11 cellular contexts compared by ENCODE assay signal in the genomic region with DNA sequence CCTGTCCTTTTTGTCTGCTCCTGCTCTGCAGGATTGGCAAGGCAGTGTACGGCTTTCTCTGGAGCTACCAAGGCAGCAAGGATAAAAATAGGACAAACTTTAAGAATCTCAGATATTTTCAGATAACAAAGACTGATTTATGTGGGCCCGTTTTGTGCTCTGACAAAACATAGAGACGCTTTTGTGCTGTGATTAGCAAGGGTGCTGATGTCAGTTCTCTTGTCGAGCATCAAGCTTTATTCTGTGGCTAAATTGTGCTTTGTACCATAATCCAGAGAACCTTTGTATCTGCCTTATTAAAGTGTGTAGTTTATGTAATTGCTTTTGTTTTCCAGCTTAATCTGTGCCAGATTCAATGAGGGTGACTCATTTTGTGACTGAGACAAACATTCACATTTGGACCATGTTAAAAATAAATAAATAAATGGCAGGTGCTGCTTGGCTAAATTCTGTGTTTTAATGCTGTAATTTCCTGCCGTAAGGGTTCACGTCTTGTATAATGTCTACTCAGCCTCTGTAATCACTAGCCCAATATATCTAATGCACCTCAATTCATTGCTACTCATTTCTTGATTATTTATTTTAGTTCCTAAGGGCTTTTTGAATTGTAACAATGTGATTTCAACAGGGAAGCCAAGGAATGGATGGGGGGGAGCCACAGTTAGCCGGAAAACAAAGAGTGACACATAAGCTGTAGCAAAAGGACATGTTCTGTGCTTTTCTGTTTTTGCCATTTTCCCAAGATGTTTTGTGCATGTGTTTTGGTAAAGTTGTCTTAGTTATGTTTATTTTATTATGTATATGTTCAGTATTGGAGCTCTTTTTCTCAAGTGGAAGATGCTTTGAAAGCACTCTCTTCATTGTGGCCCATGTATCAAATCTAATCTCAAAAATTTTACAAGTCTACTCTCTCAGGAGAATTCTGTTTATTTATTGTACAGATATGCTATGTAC.
A peak's percentile ranks its signal among the peaks of the same experiment; 100 is the strongest.
DNase-seq lines count a peak whose midpoint lies in the region; ATAC-seq and TF ChIP-seq lines count a peak whose summit lies in the region.
"Had no signal": no experiment of that assay in that cellular context is flagged by ENCODE, and none has a peak within 500 bp of the region (broad histone marks: within the 10 kb centered on the region; RNA-seq: fewer than 3 reads in every experiment).

No MANE protein-coding gene starts in this region.

- H3K79me1 ChIP-seq in mesendoderm (ENCODE audit: low read length) = peaks cover 3% of the 10 kb centered on the region

- H3K9me3 ChIP-seq in left lung (no peaks in the 10 kb centered on the region), suprapubic skin (no peaks in the 10 kb centered on the region)

- DNase-seq in NAMALWA (ENCODE audit: low spot score) = peak; percentile 81
- DNase-seq in cerebellar cortex (ENCODE audit: low spot score) = peak; percentile 6
- DNase-seq in left lung = no peak
- no peak for DNase-seq in suprapubic skin (ENCODE audit: low spot score in 2 of 2)
- no peak for DNase-seq in activated T-cell treated with anti-CD3 and anti-CD28 coated beads, Interleukin-2, amount 50 U/mL, for 4 hours
- no peak for DNase-seq in DMS79 (lab: John Stamatoyannopoulos, UW)
- DNase-seq in mesendoderm = no peak
- no peak for DNase-seq in NCI-H2227 (lab: John Stamatoyannopoulos, UW; ENCODE audit: unreplicated experiment)
- DNase-seq: activated CD4-positive, alpha-beta T cell treated with anti-CD3 and anti-CD28 coated beads, Interleukin-2, amount 50 U/mL, for 1 hour had no signal

- no peak overlapping the region for H3K56ac ChIP-seq in mesendoderm (ENCODE audit: low read length)

- no peak overlapping the region for H3K18ac ChIP-seq in mesendoderm (ENCODE audit: low read length)

- H3K27me3 Mint-ChIP-seq in activated T-cell treated with anti-CD3 and anti-CD28 coated beads, Interleukin-2, amount 50 U/mL, for 4 hours (ENCODE audit: low read depth) = peaks cover 13% of the 10 kb centered on the region
- H3K27me3 Mint-ChIP-seq: dendritic cell treated with granulocyte-macrophage colony-stimulating factor and Interleukin-4, amounts not matched to agents 40 ng/mL and 50 ng/mL, for 4 days had no signal

- no peak overlapping the region for H3K4me3 Mint-ChIP-seq in activated T-cell treated with anti-CD3 and anti-CD28 coated beads, Interleukin-2, amount 50 U/mL, for 4 hours
- H3K4me3 Mint-ChIP-seq: dendritic cell treated with granulocyte-macrophage colony-stimulating factor and Interleukin-4, amounts not matched to agents 40 ng/mL and 50 ng/mL, for 4 days; stimulated activated naive CD8-positive, alpha-beta T cell treated with anti-CD3 and anti-CD28 coated beads, Interleukin-15, Interleukin-2, amounts not matched to agents 100 ng/mL and 50 ng/mL, for 24 hours had no signal

- H3K4me3 ChIP-seq in left lung = no peak overlapping the region
- H3K4me3 ChIP-seq in suprapubic skin = no peak overlapping the region
- H3K4me3 ChIP-seq in mesendoderm (ENCODE audit: low read length) = no peak overlapping the region

- H3K36me3 Mint-ChIP-seq in activated T-cell treated with anti-CD3 and anti-CD28 coated beads, Interleukin-2, amount 50 U/mL, for 4 hours (ENCODE audit: insufficient read depth) = no peaks in the 10 kb centered on the region

- no peak overlapping the region for H3K23ac ChIP-seq in mesendoderm (ENCODE audit: low read length)

- H3K4me2 ChIP-seq in mesendoderm (ENCODE audit: low read length) = no peak overlapping the region

- no peak overlapping the region for H2BK5ac ChIP-seq in mesendoderm (ENCODE audit: low read length)

- no peak overlapping the region for H4K5ac ChIP-seq in mesendoderm (ENCODE audit: low read length)

- no peak overlapping the region for H3K4ac ChIP-seq in mesendoderm (ENCODE audit: low read depth, low read length)

- no peak for TF ChIP-seq POLR2A in suprapubic skin (IDR thresholded peaks at IDR 0.05)

- no peak overlapping the region for H3K9ac ChIP-seq in mesendoderm (ENCODE audit: low read length)

- H3K4me1 ChIP-seq in left lung (peaks cover 14 to 25% of the 10 kb centered on the region in 2 donors), suprapubic skin (peaks cover 29% of the 10 kb centered on the region), mesendoderm (ENCODE audit: control insufficient read depth, low read depth, low read length) (no peaks in the 10 kb centered on the region)

- H3K79me2 ChIP-seq in mesendoderm (ENCODE audit: control insufficient read depth, insufficient read depth, low read length) = no peaks in the 10 kb centered on the region

- H3K9me3 Mint-ChIP-seq in activated T-cell treated with anti-CD3 and anti-CD28 coated beads, Interleukin-2, amount 50 U/mL, for 4 hours = no peaks in the 10 kb centered on the region
- H3K9me3 Mint-ChIP-seq: dendritic cell treated with granulocyte-macrophage colony-stimulating factor and Interleukin-4, amounts not matched to agents 40 ng/mL and 50 ng/mL, for 4 days; stimulated activated naive CD8-positive, alpha-beta T cell treated with anti-CD3 and anti-CD28 coated beads, Interleukin-15, Interleukin-2, amounts not matched to agents 100 ng/mL and 50 ng/mL, for 24 hours had no signal

- H3K27ac ChIP-seq in left lung (peak overlapping the region; percentile 3 to 15), suprapubic skin (peak overlapping the region; percentile 34), mesendoderm (ENCODE audit: low read depth, low read length) (no peak overlapping the region)

- H3K4me1 Mint-ChIP-seq in activated T-cell treated with anti-CD3 and anti-CD28 coated beads, Interleukin-2, amount 50 U/mL, for 4 hours (ENCODE audit: low read depth) = no peaks in the 10 kb centered on the region

- H2BK15ac ChIP-seq in mesendoderm (replicated peaks; ENCODE audit: low read depth) = no peak overlapping the region

- TF ChIP-seq EP300 in suprapubic skin (IDR thresholded peaks at IDR 0.05) = no peak

- no peak overlapping the region for H2AK5ac ChIP-seq in mesendoderm (ENCODE audit: low read length)

- H3K27me3 ChIP-seq in left lung = no peaks in the 10 kb centered on the region
- no peaks in the 10 kb centered on the region for H3K27me3 ChIP-seq in suprapubic skin
- no peaks in the 10 kb centered on the region for H3K27me3 ChIP-seq in mesendoderm (ENCODE audit: insufficient read depth, low read length, poor library complexity)

- no peak for TF ChIP-seq CTCF in left lung (IDR thresholded peaks at IDR 0.05)
- TF ChIP-seq CTCF in suprapubic skin (IDR thresholded peaks at IDR 0.05) = no peak

- intact Hi-C loops in left lung (cut with DNase I) = no loop called here

- WGBS in suprapubic skin = 31% methylated on average over 7 of the region's 7 CpGs
- WGBS in mesendoderm (ENCODE audit: extremely low coverage, insufficient coverage, low lambda C conversion rate) = no CpG with 5 or more reads among the region's 7 CpGs

- peak; percentile 31 for ATAC-seq in left lung
- ATAC-seq in activated T-cell treated with anti-CD3 and anti-CD28 coated beads, Interleukin-2, amount 50 U/mL, for 4 hours = no peak

- no peak overlapping the region for H4K8ac ChIP-seq in mesendoderm (ENCODE audit: low read depth, low read length)

- H3K36me3 ChIP-seq in left lung (peaks cover 0 to 11% of the 10 kb centered on the region in 2 donors), suprapubic skin (peaks cover 11% of the 10 kb centered on the region), mesendoderm (ENCODE audit: control insufficient read depth, insufficient read depth, low read length) (no peaks in the 10 kb centered on the region)

- no peak overlapping the region for H2BK120ac ChIP-seq in mesendoderm (ENCODE audit: low read depth, low read length)

Comparison
In these comparisons a context has a peak if more than half of its experiments do, and no peak if none do; other contexts are left out.
1. DNase-seq: peak in NAMALWA (single experiment) and cerebellar cortex (single experiment); none in left lung (0 of 2), suprapubic skin (0 of 2), activated T-cell treated with anti-CD3 and anti-CD28 coated beads, Interleukin-2, amount 50 U/mL, for 4 hours (single experiment), DMS79 (single experiment), mesendoderm (single experiment) and NCI-H2227 (single experiment).